10 cellular contexts compared by ENCODE assay signal in the genomic region with DNA sequence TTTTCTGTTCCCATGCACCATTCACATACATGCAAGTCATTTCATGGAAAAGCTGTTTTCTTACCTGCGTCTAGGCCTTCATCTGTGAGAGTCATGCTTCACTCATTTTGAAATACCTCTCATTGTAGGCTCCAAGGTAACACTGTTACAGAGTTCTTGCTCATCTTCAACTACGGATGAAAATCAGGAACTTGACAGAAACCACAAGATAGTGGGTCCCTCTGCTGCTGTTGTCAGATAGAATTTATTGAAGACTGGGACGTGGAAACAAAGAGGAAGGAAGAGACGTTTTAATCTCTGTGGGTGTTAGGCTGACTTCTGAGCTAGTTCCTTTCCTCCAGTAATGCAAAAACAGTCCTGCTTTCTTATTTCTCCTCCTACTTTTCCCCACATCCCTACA. TPM values are rescaled to one million over a fixed set of nuclear protein-coding genes. Genes with fewer than 3 reads are reported as not detected.
A peak's percentile ranks its signal among the peaks of the same experiment; 100 is the strongest.
DNase-seq lines count a peak whose midpoint lies in the region; ATAC-seq and TF ChIP-seq lines count a peak whose summit lies in the region.
"Had no signal": no experiment of that assay in that cellular context is flagged by ENCODE, and none has a peak within 500 bp of the region (broad histone marks: within the 10 kb centered on the region; RNA-seq: fewer than 3 reads in every experiment).

A gene (minus strand): TSS at position 320 of the 400 bp plus-strand sequence. CDS start 64,226 bp downstream, outside the sequence.

- peak; percentile 99 for DNase-seq in NOMO-1 treated with dmso at 0.1 percent for 144 hours (lab: John Stamatoyannopoulos, UW; ENCODE audit: unreplicated experiment)
- no peak for DNase-seq in coronary artery (ENCODE audit: low spot score)
- no peak for DNase-seq in sciatic nerve (ENCODE audit: low spot score)
- DNase-seq in aorta: no peak
- DNase-seq in tibial artery: no peak
- no peak for DNase-seq in glutamatergic neuron
- DNase-seq: NCI-H1417 treated with DMSO at 0.1 percent for 48 hours had no signal

- peak within 1 kb of the TSS; percentile 23 for H3K4me3 ChIP-seq in coronary artery
- H3K4me3 ChIP-seq in aorta (ENCODE audit: low read length in 2 of 2): no peak within 1 kb of the TSS
- H3K4me3 ChIP-seq in tibial artery: no peak within 1 kb of the TSS

- ATAC-seq in GM18502 (IDR thresholded peaks at IDR 0.05; ENCODE audit: poor library complexity, unreplicated experiment) (peak; percentile 28), sciatic nerve (peak; percentile 38), aorta (ENCODE audit: low FRiP score) (no peak), HG03469 (IDR thresholded peaks at IDR 0.05; ENCODE audit: unreplicated experiment) (no peak)

- 65 to 68% methylated on average over 4 of the region's 4 CpGs for WGBS in aorta, 2 donors

- H3K9me3 Mint-ChIP-seq in glutamatergic neuron (ENCODE audit: unreplicated experiment): no peaks in the 10 kb centered on the region

- H3K9me3 ChIP-seq in aorta (ENCODE audit: control insufficient read depth, low read length): no peaks in the 10 kb centered on the region
- H3K9me3 ChIP-seq in tibial artery: no peaks in the 10 kb centered on the region

- H3K36me3 ChIP-seq in aorta (ENCODE audit: control insufficient read depth in 1 of 2, insufficient read depth in 2 of 2, low read length in 1 of 2) (no peaks in the 10 kb centered on the region), tibial artery (no peaks in the 10 kb centered on the region)

- no peak within 1 kb of the TSS for H3K27ac Mint-ChIP-seq in glutamatergic neuron (ENCODE audit: unreplicated experiment)

- H3K4me1 ChIP-seq in aorta (ENCODE audit: control insufficient read depth in 1 of 2, insufficient read depth in 2 of 2, low read length in 2 of 2): peaks cover 0 to 1% of the 10 kb centered on the region in 2 donors
- peaks cover 0 to 8% (median 0%) of the 10 kb centered on the region in 4 donors for H3K4me1 ChIP-seq in tibial artery

- no peaks in the 10 kb centered on the region for H3K36me3 Mint-ChIP-seq in glutamatergic neuron (ENCODE audit: unreplicated experiment)

- H3K27me3 ChIP-seq in aorta (ENCODE audit: control insufficient read depth in 1 of 2, insufficient read depth in 2 of 2, low read length in 1 of 2) (no peaks in the 10 kb centered on the region), tibial artery (no peaks in the 10 kb centered on the region)

- TF ChIP-seq CTCF in coronary artery (IDR thresholded peaks at IDR 0.05) (no peak), tibial artery (IDR thresholded peaks at IDR 0.05) (no peak), glutamatergic neuron (IDR thresholded peaks at IDR 0.05; ENCODE audit: partially characterized antibody, unreplicated experiment) (no peak)

- no peaks in the 10 kb centered on the region for H3K4me1 Mint-ChIP-seq in glutamatergic neuron (ENCODE audit: low read depth, unreplicated experiment)

- no peaks in the 10 kb centered on the region for H3K27me3 Mint-ChIP-seq in glutamatergic neuron (ENCODE audit: unreplicated experiment)

- H3K27ac ChIP-seq in coronary artery: peak within 1 kb of the TSS in 1 of 2 donors; percentile 36
- no peak within 1 kb of the TSS for H3K27ac ChIP-seq in aorta (ENCODE audit: low read depth in 1 of 2, low read length in 2 of 2)
- no peak within 1 kb of the TSS for H3K27ac ChIP-seq in tibial artery

- H3K4me3 Mint-ChIP-seq in glutamatergic neuron (ENCODE audit: unreplicated experiment): no peak within 1 kb of the TSS

- intact Hi-C loops in sciatic nerve (cut with DNase I): loop anchor here (10.0 kb wide), 1 partner anchor 103 kb away; no protein-coding TSS in a partner anchor
- intact Hi-C loops in aorta (cut with DNase I): loop anchor here in 1 of 2 donors (10.0 kb wide), 1 partner anchor 483 kb away; no protein-coding TSS in a partner anchor
- intact Hi-C loops in tibial artery (cut with DNase I; ENCODE audit: low total_unique reads): no loop called here

RNA-seq across cellular contexts. Expression of the gene that starts here (rescaled TPM):
- total RNA-seq in sciatic nerve (8.9 TPM), aorta (1 to 10 TPM; 1.1 to 2.8 TPM), glutamatergic neuron (ENCODE audit: unreplicated experiment) (not detected)
- 1 to 10 TPM in 1 of 2 donors, under 1 TPM in 1; 0.97 to 1.8 TPM for polyA plus RNA-seq in aorta
- polyA plus RNA-seq: neural cell had no signal

Comparison
In these comparisons a context has a peak if more than half of its experiments do, and no peak if none do; other contexts are left out.
1. ATAC-seq: peak in GM18502 (single experiment) and sciatic nerve (single experiment); none in aorta (single experiment) and HG03469 (single experiment).